ENCODE assay signal across 29 cellular contexts in the genomic region with DNA sequence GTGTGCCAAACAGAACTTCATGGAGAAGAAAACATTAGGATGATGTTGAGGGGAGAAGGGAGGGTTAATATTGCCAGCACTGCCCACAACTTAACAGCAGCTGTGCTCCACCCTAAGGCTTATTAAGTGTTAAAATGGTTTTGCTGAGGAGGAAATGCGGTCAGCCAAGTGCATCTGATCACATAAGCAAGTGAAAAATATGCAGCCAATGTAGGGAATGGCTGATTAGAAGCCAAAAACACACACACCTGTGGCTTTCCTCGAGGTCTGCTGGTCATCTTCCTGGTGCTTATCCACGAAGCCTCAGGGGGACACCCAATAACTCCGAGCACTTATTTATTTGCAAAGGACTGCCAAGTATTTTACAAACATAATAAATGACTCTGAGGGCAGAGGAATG.
A peak's percentile ranks its signal among the peaks of the same experiment; 100 is the strongest.
DNase-seq lines count a peak whose midpoint lies in the region; ATAC-seq and TF ChIP-seq lines count a peak whose summit lies in the region.
"Had no signal": no experiment of that assay in that cellular context is flagged by ENCODE, and none has a peak within 500 bp of the region (broad histone marks: within the 10 kb centered on the region; RNA-seq: fewer than 3 reads in every experiment).

No MANE protein-coding gene starts in this region.

- no peak overlapping the region for H3K4me3 ChIP-seq in GM23338
- H3K4me3 ChIP-seq in PC-3 (ENCODE audit: low read length), result no peak overlapping the region
- H3K4me3 ChIP-seq in breast epithelium, result no peak overlapping the region
- H3K4me3 ChIP-seq: coronary artery, esophagus squamous epithelium, lower lobe of right lung, right atrium auricular region, transverse colon had no signal

- no peaks in the 10 kb centered on the region for H3K9me2 ChIP-seq in GM23338 (ENCODE audit: insufficient read depth)
- H3K9me2 ChIP-seq in PC-3 (replicated peaks; ENCODE audit: low read length), result no peaks in the 10 kb centered on the region
- H3K9me2 ChIP-seq: SK-N-SH had no signal

- TF ChIP-seq CTCF in GM23338 (conservative IDR thresholded peaks at IDR 0.05; ENCODE audit: low read depth in 2 of 2) (no peak), PC-3 (conservative IDR thresholded peaks at IDR 0.05; ENCODE audit: low read depth, low read length) (no peak), breast epithelium (IDR thresholded peaks at IDR 0.05) (no peak)

- no peaks in the 10 kb centered on the region for H3K9me3 ChIP-seq in PC-3 (ENCODE audit: low read length)
- H3K9me3 ChIP-seq in breast epithelium, result no peaks in the 10 kb centered on the region
- H3K9me3 ChIP-seq: esophagus squamous epithelium, lower lobe of right lung, right atrium auricular region, SK-N-SH, transverse colon had no signal

- intact Hi-C loops in PC-3 (cut with micrococcal nuclease), result no loop called here
- intact Hi-C loops in left colon (cut with DNase I, micrococcal nuclease), result no loop called here
- intact Hi-C loops in breast epithelium (cut with DNase I; ENCODE audit: low total_unique reads), result no loop called here

- H4K20me1 ChIP-seq in GM23338 (replicated peaks; ENCODE audit: insufficient read depth), result no peaks in the 10 kb centered on the region
- no peaks in the 10 kb centered on the region for H4K20me1 ChIP-seq in PC-3 (ENCODE audit: low read length)

- H3K4me3 Mint-ChIP-seq in GM23338, result no peak overlapping the region
- no peak overlapping the region for H3K4me3 Mint-ChIP-seq in stimulated activated naive CD8-positive, alpha-beta T cell treated with anti-CD3 and anti-CD28 coated beads, Interleukin-15, amount 100 ng/mL, for 72 hours
- H3K4me3 Mint-ChIP-seq: activated CD8-positive, alpha-beta memory T cell treated with anti-CD3 and anti-CD28 coated beads, Interleukin-2, amount 10 ng/mL, durations not matched to agents 7 days and 5 days; activated naive CD4-positive, alpha-beta T cell treated with anti-CD3 and anti-CD28 coated beads, Interleukin-2, amount 10 ng/mL, durations not matched to agents 7 days and 5 days; CD4-positive, alpha-beta memory T cell; endodermal cell had no signal

- ATAC-seq in GM23338 (no peak), PC-3 (no peak), left colon (peak; percentile 46)
- no peak for ATAC-seq in stimulated activated naive CD8-positive, alpha-beta T cell treated with anti-CD3 and anti-CD28 coated beads, Interleukin-15, amount 100 ng/mL, for 72 hours
- ATAC-seq: activated CD8-positive, alpha-beta memory T cell treated with anti-CD3 and anti-CD28 coated beads, Interleukin-2, amount 10 ng/mL, durations not matched to agents 7 days and 5 days had no signal

- H3K9ac ChIP-seq in PC-3 (ENCODE audit: low read length), result no peak overlapping the region
- H3K9ac ChIP-seq: SK-N-SH had no signal

- DNase-seq in GM23338 (ENCODE audit: low spot score) (no peak), PC-3 (peak; percentile 21), left colon (no peak), renal cortical epithelial cell (ENCODE audit: low read depth) (peak; percentile 65), CD1c-positive myeloid dendritic cell (ENCODE audit: extremely low spot score) (no peak), OCI-M2 (lab: John Stamatoyannopoulos, UW; ENCODE audit: unreplicated experiment) (no peak), breast epithelium (ENCODE audit: low spot score in 2 of 2) (no peak)
- DNase-seq in stimulated activated naive CD8-positive, alpha-beta T cell treated with anti-CD3 and anti-CD28 coated beads, Interleukin-15, amount 100 ng/mL, for 72 hours, result no peak
- DNase-seq: activated CD4-positive, alpha-beta T cell treated with anti-CD3 and anti-CD28 coated beads, Interleukin-2, amount 50 U/mL, for 1 hour; activated CD8-positive, alpha-beta memory T cell treated with anti-CD3 and anti-CD28 coated beads, Interleukin-2, amount 10 ng/mL, durations not matched to agents 7 days and 5 days; activated naive CD4-positive, alpha-beta T cell treated with anti-CD3 and anti-CD28 coated beads, Interleukin-2, amount 10 ng/mL, durations not matched to agents 7 days and 5 days; amniotic stem cell; CD4-positive, alpha-beta memory T cell; DMS153; endodermal cell; esophagus squamous epithelium; islet precursor cell; KBM-7; lower lobe of right lung; NCI-H1694; NCI-H526 treated with DMSO at 0.1 percent for 48 hours; nucleus accumbens; SK-N-SH; stimulated activated CD4-positive, alpha-beta T cell treated with anti-CD3 and anti-CD28 coated beads, Interleukin-12 subunit alpha, Interleukin-12 subunit beta, amount 100 ng/mL, for 4 hours; stimulated activated CD4-positive, alpha-beta T cell treated with anti-CD3 and anti-CD28 coated beads, Interleukin-4, amount 100 ng/mL, for 4 hours; transverse colon; WERI-Rb-1 had no signal

- H3K27me3 ChIP-seq in GM23338 (ENCODE audit: insufficient read depth), result peaks cover 13% of the 10 kb centered on the region
- H3K27me3 ChIP-seq in PC-3 (ENCODE audit: low read length), result peaks cover 14% of the 10 kb centered on the region
- peaks cover 0 to 4% of the 10 kb centered on the region in 2 donors for H3K27me3 ChIP-seq in breast epithelium
- H3K27me3 ChIP-seq: right atrium auricular region, transverse colon had no signal

- peaks cover 9% of the 10 kb centered on the region; the same call in 2 of the 3 replicates for H3K4me1 Mint-ChIP-seq in GM23338
- H3K4me1 Mint-ChIP-seq in stimulated activated naive CD8-positive, alpha-beta T cell treated with anti-CD3 and anti-CD28 coated beads, Interleukin-15, amount 100 ng/mL, for 72 hours, result no peaks in the 10 kb centered on the region
- H3K4me1 Mint-ChIP-seq: activated CD8-positive, alpha-beta memory T cell treated with anti-CD3 and anti-CD28 coated beads, Interleukin-2, amount 10 ng/mL, durations not matched to agents 7 days and 5 days; activated naive CD4-positive, alpha-beta T cell treated with anti-CD3 and anti-CD28 coated beads, Interleukin-2, amount 10 ng/mL, durations not matched to agents 7 days and 5 days; CD4-positive, alpha-beta memory T cell had no signal

- no peak overlapping the region for H3K27ac Mint-ChIP-seq in GM23338
- H3K27ac Mint-ChIP-seq in stimulated activated naive CD8-positive, alpha-beta T cell treated with anti-CD3 and anti-CD28 coated beads, Interleukin-15, amount 100 ng/mL, for 72 hours, result peak overlapping the region in 1 of 2 donors; percentile 6
- H3K27ac Mint-ChIP-seq: activated CD8-positive, alpha-beta memory T cell treated with anti-CD3 and anti-CD28 coated beads, Interleukin-2, amount 10 ng/mL, durations not matched to agents 7 days and 5 days; activated naive CD4-positive, alpha-beta T cell treated with anti-CD3 and anti-CD28 coated beads, Interleukin-2, amount 10 ng/mL, durations not matched to agents 7 days and 5 days; CD4-positive, alpha-beta memory T cell; endodermal cell had no signal

- peaks cover 15% of the 10 kb centered on the region for H3K4me1 ChIP-seq in GM23338 (ENCODE audit: insufficient read depth)
- peaks cover 11% of the 10 kb centered on the region for H3K4me1 ChIP-seq in PC-3 (ENCODE audit: insufficient read depth, low read length)
- no peaks in the 10 kb centered on the region for H3K4me1 ChIP-seq in breast epithelium
- H3K4me1 ChIP-seq: right atrium auricular region had no signal

- CTCF ChIA-PET in PC-3 (lab: Charles Lee), result no interaction called here

- peaks cover 9% of the 10 kb centered on the region for H3K27me3 Mint-ChIP-seq in GM23338 (ENCODE audit: insufficient read depth, low read depth, poor library complexity)
- peaks cover 46% of the 10 kb centered on the region for H3K27me3 Mint-ChIP-seq in stimulated activated naive CD8-positive, alpha-beta T cell treated with anti-CD3 and anti-CD28 coated beads, Interleukin-15, amount 100 ng/mL, for 72 hours

- peaks cover 5% of the 10 kb centered on the region; the same call in 1 of the 3 replicates for H3K36me3 Mint-ChIP-seq in GM23338 (ENCODE audit: low read depth)
- H3K36me3 Mint-ChIP-seq: activated CD8-positive, alpha-beta memory T cell treated with anti-CD3 and anti-CD28 coated beads, Interleukin-2, amount 10 ng/mL, durations not matched to agents 7 days and 5 days; activated naive CD4-positive, alpha-beta T cell treated with anti-CD3 and anti-CD28 coated beads, Interleukin-2, amount 10 ng/mL, durations not matched to agents 7 days and 5 days; CD4-positive, alpha-beta memory T cell had no signal

- H3K27ac ChIP-seq in GM23338 (ENCODE audit: low read depth) (no peak overlapping the region), PC-3 (ENCODE audit: low read length) (no peak overlapping the region), breast epithelium (no peak overlapping the region)
- H3K27ac ChIP-seq: coronary artery, esophagus squamous epithelium, lower lobe of right lung, right atrium auricular region, WERI-Rb-1 had no signal

- POLR2A ChIA-PET in PC-3 (lab: Charles Lee; ENCODE audit: unreplicated experiment), result no interaction called here

- H3K36me3 ChIP-seq in GM23338 (ENCODE audit: insufficient read depth) (no peaks in the 10 kb centered on the region), PC-3 (ENCODE audit: low read depth, low read length) (no peaks in the 10 kb centered on the region), breast epithelium (no peaks in the 10 kb centered on the region)
- H3K36me3 ChIP-seq: esophagus squamous epithelium, lower lobe of right lung, right atrium auricular region, transverse colon, WERI-Rb-1 had no signal

- H2AFZ ChIP-seq in GM23338, result 0 out of 2 replicates have a peak overlapping the region, but pooled peaks have one; percentile 10
- no peak overlapping the region for H2AFZ ChIP-seq in PC-3 (ENCODE audit: low read length)

- no TSS peak for BruUV-seq in PC-3 (replicated peaks; lab: Mats Ljungman, UMichigan)

- no peak for TF ChIP-seq POLR2A in breast epithelium (IDR thresholded peaks at IDR 0.05)

- no peaks in the 10 kb centered on the region for H3F3A ChIP-seq in GM23338 (replicated peaks; ENCODE audit: low read depth)
- H3F3A ChIP-seq in PC-3 (ENCODE audit: low read length, unreplicated experiment), result no peaks in the 10 kb centered on the region

- H3K4me2 ChIP-seq in GM23338 (no peak overlapping the region), PC-3 (ENCODE audit: low read length) (no peak overlapping the region)
- H3K4me2 ChIP-seq: SK-N-SH had no signal

- H3K9me3 Mint-ChIP-seq in GM23338, result peaks cover 5% of the 10 kb centered on the region; the same call in 2 of the 3 replicates
- H3K9me3 Mint-ChIP-seq in stimulated activated naive CD8-positive, alpha-beta T cell treated with anti-CD3 and anti-CD28 coated beads, Interleukin-15, amount 100 ng/mL, for 72 hours, result no peaks in the 10 kb centered on the region
- H3K9me3 Mint-ChIP-seq: activated naive CD4-positive, alpha-beta T cell treated with anti-CD3 and anti-CD28 coated beads, Interleukin-2, amount 10 ng/mL, durations not matched to agents 7 days and 5 days had no signal

- H3K79me2 ChIP-seq in GM23338 (replicated peaks; ENCODE audit: insufficient read depth) (no peaks in the 10 kb centered on the region), PC-3 (ENCODE audit: low read length) (no peaks in the 10 kb centered on the region)

Comparison
In these comparisons a context has a peak if more than half of its experiments do, and no peak if none do; other contexts are left out.
1. DNase-seq: peak in PC-3 (single experiment) and renal cortical epithelial cell (single experiment); none in GM23338 (single experiment), left colon (0 of 2), CD1c-positive myeloid dendritic cell (single experiment), OCI-M2 (single experiment), stimulated activated naive CD8-positive, alpha-beta T cell treated with anti-CD3 and anti-CD28 coated beads, Interleukin-15, amount 100 ng/mL, for 72 hours (0 of 2) and breast epithelium (0 of 2).